In genomic region chr21:41868062-41868710, GRCh38 we compare ENCODE assay signal across 10 cellular contexts. TPM values are rescaled to one million over a fixed set of nuclear protein-coding genes. Genes with fewer than 3 reads are reported as not detected.
DNase-seq lines count a peak whose midpoint lies in the region; ATAC-seq and TF ChIP-seq lines count a peak whose summit lies in the region.
"Had no signal": no experiment of that assay in that cellular context is flagged by ENCODE, and none has a peak within 500 bp of the region (broad histone marks: within the 10 kb centered on the region; RNA-seq: fewer than 3 reads in every experiment).

No MANE protein-coding gene starts in this region.

- peaks cover 33 to 74% of the 10 kb centered on the region in 2 donors for H3K4me1 Mint-ChIP-seq in stimulated activated naive B cell treated with anti-CD40 and anti-IgM and Interleukin-4, amounts not matched to agents 10 μg/mL and 1 μg/mL and 100 μg/mL, for 72 hours

- H3K27ac Mint-ChIP-seq in stimulated activated naive B cell treated with anti-CD40 and anti-IgM and Interleukin-4, amounts not matched to agents 10 μg/mL and 1 μg/mL and 100 μg/mL, for 72 hours: no peak overlapping the region

- 74% methylated on average over 10 of the region's 10 CpGs for whole genome bisulfite sequencing in right lobe of liver (ENCODE audit: insufficient coverage, low coverage, low lambda C conversion rate, missing lambda C conversion rate)

- peaks cover 64% of the 10 kb centered on the region for H4K20me1 ChIP-seq in Karpas-422 (ENCODE audit: insufficient read depth, low read depth, low read length)

- H3K4me3 ChIP-seq in Karpas-422 (ENCODE audit: low read length) (peak overlapping the region; percentile 62), right lobe of liver (no peak overlapping the region)
- H3K4me3 ChIP-seq: uterus had no signal

- no peaks in the 10 kb centered on the region for H3K27me3 ChIP-seq in Karpas-422 (ENCODE audit: low read length)
- no peaks in the 10 kb centered on the region for H3K27me3 ChIP-seq in right lobe of liver
- H3K27me3 ChIP-seq: uterus had no signal

- H3K4me2 ChIP-seq in Karpas-422 (ENCODE audit: low read depth, low read length, poor library complexity, severe bottlenecking): peak overlapping the region; percentile 83

- H3K4me3 Mint-ChIP-seq in stimulated activated naive B cell treated with anti-CD40 and anti-IgM and Interleukin-4, amounts not matched to agents 10 μg/mL and 1 μg/mL and 100 μg/mL, for 72 hours: peak overlapping the region in 1 of 2 donors; percentile 63

- no peaks in the 10 kb centered on the region for H3K9me3 Mint-ChIP-seq in stimulated activated naive B cell treated with anti-CD40 and anti-IgM and Interleukin-4, amounts not matched to agents 10 μg/mL and 1 μg/mL and 100 μg/mL, for 72 hours

- H3K36me3 Mint-ChIP-seq in stimulated activated naive B cell treated with anti-CD40 and anti-IgM and Interleukin-4, amounts not matched to agents 10 μg/mL and 1 μg/mL and 100 μg/mL, for 72 hours: peaks cover 19 to 37% of the 10 kb centered on the region in 2 donors

- no peaks in the 10 kb centered on the region for H3K27me3 Mint-ChIP-seq in stimulated activated naive B cell treated with anti-CD40 and anti-IgM and Interleukin-4, amounts not matched to agents 10 μg/mL and 1 μg/mL and 100 μg/mL, for 72 hours

- no peaks in the 10 kb centered on the region for H3K9me3 ChIP-seq in Karpas-422 (ENCODE audit: low read length)
- no peaks in the 10 kb centered on the region for H3K9me3 ChIP-seq in right lobe of liver
- H3K9me3 ChIP-seq: uterus had no signal

- TF ChIP-seq POLR2A in right lobe of liver (IDR thresholded peaks at IDR 0.05): no peak

- no peak for TF ChIP-seq CTCF in right lobe of liver (IDR thresholded peaks at IDR 0.05)

- ATAC-seq in HG02642 (IDR thresholded peaks at IDR 0.05; ENCODE audit: poor library complexity, unreplicated experiment): peak; percentile 59
- ATAC-seq in stimulated activated naive B cell treated with anti-CD40 and anti-IgM and Interleukin-4, amounts not matched to agents 10 μg/mL and 1 μg/mL and 100 μg/mL, for 72 hours (replicated peaks): peak; percentile 67 to 75
- ATAC-seq in right lobe of liver: no peak

- no peaks in the 10 kb centered on the region for H3K9me2 ChIP-seq in Karpas-422 (replicated peaks; ENCODE audit: insufficient read depth, low read length)

- H3K9ac ChIP-seq in Karpas-422 (ENCODE audit: low read length): peak overlapping the region; percentile 26; the same call in 1 of the 2 replicates

- no peak overlapping the region for H2AFZ ChIP-seq in Karpas-422 (ENCODE audit: low read length)

- peak; percentile 23 to 77 for DNase-seq in NCI-H524 (lab: John Stamatoyannopoulos, UW)
- no peak for DNase-seq in NCI-H524 treated with DMSO at 0.1 percent for 48 hours (lab: John Stamatoyannopoulos, UW)
- peak; percentile 93 for DNase-seq in Karpas-422
- DNase-seq in stimulated activated naive B cell treated with anti-CD40 and anti-IgM and Interleukin-4, amounts not matched to agents 10 μg/mL and 1 μg/mL and 100 μg/mL, for 72 hours: peak; percentile 45
- DNase-seq in right lobe of liver: no peak
- no peak for DNase-seq in NOMO-1 treated with DMSO at 0.1 percent for 48 hours (lab: John Stamatoyannopoulos, UW; ENCODE audit: unreplicated experiment)
- DNase-seq in caudate nucleus (lab: John Stamatoyannopoulos, UW): no peak
- DNase-seq: NCI-H1105, uterus had no signal

- no peaks in the 10 kb centered on the region for H3K36me3 ChIP-seq in Karpas-422 (ENCODE audit: insufficient read depth, low read length)
- H3K36me3 ChIP-seq in right lobe of liver: no peaks in the 10 kb centered on the region
- H3K36me3 ChIP-seq: uterus had no signal

- intact Hi-C loops in right lobe of liver (cut with DNase I): no loop called here

- H3K79me2 ChIP-seq in Karpas-422 (ENCODE audit: low read length): no peaks in the 10 kb centered on the region

- peaks cover 72% of the 10 kb centered on the region for H3K4me1 ChIP-seq in Karpas-422 (ENCODE audit: low read length)
- no peaks in the 10 kb centered on the region for H3K4me1 ChIP-seq in right lobe of liver

- H3K27ac ChIP-seq in Karpas-422 (ENCODE audit: low read length) (peak overlapping the region; percentile 83), right lobe of liver (no peak overlapping the region), caudate nucleus (ENCODE audit: low read depth, low read length) (no peak overlapping the region)
- H3K27ac ChIP-seq: uterus had no signal

RNA-seq across cellular contexts. Expression of gene PRDM15, which starts 11.0 kb away (rescaled TPM):
- total RNA-seq in Karpas-422 (2014; rRNA removed; shearing (Covaris generic); ENCODE audit: low replicate concordance): 3.0 and 14.6 TPM in 2 replicates
- 1 to 10 TPM; 1.9 to 4.0 (median 2.7) TPM for total RNA-seq in right lobe of liver

Comparison
In these comparisons a context has a peak if more than half of its experiments do, and no peak if none do; other contexts are left out.
1. DNase-seq: peak in NCI-H524 (2 of 2), Karpas-422 (single experiment) and stimulated activated naive B cell treated with anti-CD40 and anti-IgM and Interleukin-4, amounts not matched to agents 10 μg/mL and 1 μg/mL and 100 μg/mL, for 72 hours (single experiment); none in NCI-H524 treated with DMSO at 0.1 percent for 48 hours (single experiment), right lobe of liver (0 of 3), NOMO-1 treated with DMSO at 0.1 percent for 48 hours (single experiment) and caudate nucleus (0 of 61).
2. ATAC-seq: peak in HG02642 (single experiment) and stimulated activated naive B cell treated with anti-CD40 and anti-IgM and Interleukin-4, amounts not matched to agents 10 μg/mL and 1 μg/mL and 100 μg/mL, for 72 hours (2 of 2); none in right lobe of liver (0 of 4).